1 cellular context compared by ENCODE assay signal in genomic region chr12:6778571-6779550, GRCh38.
A peak's percentile ranks its signal among the peaks of the same experiment; 100 is the strongest.
TF ChIP-seq lines count a peak whose summit lies in the region.

No MANE protein-coding gene starts in this region.

TF ChIP-seq in HepG2, 621 proteins besides CTCF, POLR2A, EP300 and RAD21 (continues in another document):
- TF ChIP-seq NONO (IDR thresholded peaks at IDR 0.05) = no peak
- TF ChIP-seq NONO (CRISPR knock-in tag; conservative IDR thresholded peaks at IDR 0.05) = peak; percentile 89
- TF ChIP-seq REXO4 (CRISPR knock-in tag; IDR thresholded peaks at IDR 0.05; ENCODE audit: borderline replicate concordance) = no peak
- TF ChIP-seq JDP2 (CRISPR knock-in tag; IDR thresholded peaks at IDR 0.05; ENCODE audit: borderline replicate concordance) = no peak
- TF ChIP-seq STAG1 (CRISPR knock-in tag; IDR thresholded peaks at IDR 0.05) = peak; percentile 97
- peak; percentile 21; the same call in 1 of the 2 replicates for TF ChIP-seq ZNF44 (CRISPR knock-in tag; IDR thresholded peaks at IDR 0.05)
- peak; percentile 73 for TF ChIP-seq ZGPAT (CRISPR knock-in tag; IDR thresholded peaks at IDR 0.05)
- no peak for TF ChIP-seq ZBTB7A (CRISPR knock-in tag; IDR thresholded peaks at IDR 0.05)
- TF ChIP-seq DBP (CRISPR knock-in tag; IDR thresholded peaks at IDR 0.05; ENCODE audit: not compliant biosample characterization) = no peak
- TF ChIP-seq AFF4 (CRISPR knock-in tag; IDR thresholded peaks at IDR 0.05) = no peak
- TF ChIP-seq ZSCAN29 (CRISPR knock-in tag; conservative IDR thresholded peaks at IDR 0.05) = 0 out of 2 replicates have a peak, but pooled peaks have one; percentile 43
- peak; percentile 94 for TF ChIP-seq ZNF687 (CRISPR knock-in tag; IDR thresholded peaks at IDR 0.05)
- TF ChIP-seq FOXP1 (IDR thresholded peaks at IDR 0.05) = no peak
- TF ChIP-seq FOXP1 (CRISPR knock-in tag; IDR thresholded peaks at IDR 0.05) = no peak
- no peak for TF ChIP-seq NFYC (CRISPR knock-in tag; IDR thresholded peaks at IDR 0.05)
- no peak for TF ChIP-seq GLMP (CRISPR knock-in tag; IDR thresholded peaks at IDR 0.05; ENCODE audit: borderline replicate concordance)
- peak; percentile 56; the same call in 1 of the 2 replicates for TF ChIP-seq TBX2 (CRISPR knock-in tag; IDR thresholded peaks at IDR 0.05; ENCODE audit: borderline replicate concordance)
- TF ChIP-seq CBFB (CRISPR knock-in tag; IDR thresholded peaks at IDR 0.05) = peak; percentile 73
- peak; percentile 80 for TF ChIP-seq SAP130 (CRISPR knock-in tag; IDR thresholded peaks at IDR 0.05; ENCODE audit: low read depth)
- TF ChIP-seq ZFP91 (CRISPR knock-in tag; IDR thresholded peaks at IDR 0.05; ENCODE audit: borderline replicate concordance) = peak; percentile 84
- TF ChIP-seq ZNF713 (CRISPR knock-in tag; IDR thresholded peaks at IDR 0.05) = no peak
- no peak for TF ChIP-seq NFYB (CRISPR knock-in tag; IDR thresholded peaks at IDR 0.05)
- TF ChIP-seq REL (CRISPR knock-in tag; conservative IDR thresholded peaks at IDR 0.05) = no peak
- TF ChIP-seq ZNF512B (CRISPR knock-in tag; IDR thresholded peaks at IDR 0.05; ENCODE audit: borderline replicate concordance) = peak; percentile 75; the same call in 1 of the 2 replicates
- TF ChIP-seq SNAPC5 (CRISPR knock-in tag; IDR thresholded peaks at IDR 0.05; ENCODE audit: borderline replicate concordance) = no peak
- TF ChIP-seq ARNT2 (CRISPR knock-in tag; IDR thresholded peaks at IDR 0.05; ENCODE audit: low read depth) = peak; percentile 45
- peak; percentile 54; the same call in 1 of the 2 replicates for TF ChIP-seq TFDP1 (CRISPR knock-in tag; IDR thresholded peaks at IDR 0.05; ENCODE audit: borderline replicate concordance)
- TF ChIP-seq HOMEZ (CRISPR knock-in tag; IDR thresholded peaks at IDR 0.05; ENCODE audit: low read depth) = peak; percentile 61; the same call in 1 of the 2 replicates
- TF ChIP-seq ZNF234 (CRISPR knock-in tag; conservative IDR thresholded peaks at IDR 0.05) = no peak
- no peak for TF ChIP-seq TIGD3 (CRISPR knock-in tag; IDR thresholded peaks at IDR 0.05; ENCODE audit: borderline replicate concordance)
- peak; percentile 91; the same call in 1 of the 2 replicates for TF ChIP-seq HNF1B (CRISPR knock-in tag; IDR thresholded peaks at IDR 0.05)
